ENCODE assay signal across 16 cellular contexts in genomic region chr9:20593551-20593950, GRCh38. TPM values are rescaled to one million over a fixed set of nuclear protein-coding genes. Genes with fewer than 3 reads are reported as not detected.
DNase-seq lines count a peak whose midpoint lies in the region; TF ChIP-seq lines count a peak whose summit lies in the region.
"Had no signal": no experiment of that assay in that cellular context is flagged by ENCODE, and none has a peak within 500 bp of the region (broad histone marks: within the 10 kb centered on the region; RNA-seq: fewer than 3 reads in every experiment).

No MANE protein-coding gene starts in this region.

- in situ Hi-C loops in GM23248 (cut with MboI) = no loop called here

- peaks cover 29% of the 10 kb centered on the region for H3K4me1 ChIP-seq in GM23248 (ENCODE audit: insufficient read depth)
- H3K4me1 ChIP-seq: right lobe of liver, testis had no signal

- H4K20me1 ChIP-seq in GM23248 (ENCODE audit: insufficient read depth) = no peaks in the 10 kb centered on the region

- H3K9me3 ChIP-seq in GM23248 (ENCODE audit: low read depth) = no peaks in the 10 kb centered on the region
- H3K9me3 ChIP-seq: esophagus muscularis mucosa, right lobe of liver, testis had no signal

- no peak overlapping the region for H3K9ac ChIP-seq in GM23248

- no peaks in the 10 kb centered on the region for H3K27me3 ChIP-seq in GM23248 (replicated peaks; ENCODE audit: insufficient read depth)
- H3K27me3 ChIP-seq: esophagus muscularis mucosa, right lobe of liver, testis had no signal

- peak overlapping the region; percentile 19 for H3K27ac ChIP-seq in GM23248
- H3K27ac ChIP-seq: esophagus muscularis mucosa, right lobe of liver, testis had no signal

- H3K4me3 ChIP-seq in GM23248 = no peak overlapping the region
- H3K4me3 ChIP-seq: esophagus muscularis mucosa, right lobe of liver, testis had no signal

- no peaks in the 10 kb centered on the region for H3K36me3 ChIP-seq in GM23248 (ENCODE audit: low read depth)
- H3K36me3 ChIP-seq: esophagus muscularis mucosa, right lobe of liver had no signal

- H3K9me2 ChIP-seq in GM23248 (ENCODE audit: insufficient read depth) = no peaks in the 10 kb centered on the region

- POLR2A ChIA-PET in HEK293T (lab: Yijun Ruan, JAX) = no interaction called here

- CTCF ChIA-PET in HEK293T (lab: Yijun Ruan, JAX) = no interaction called here

- peaks cover 22% of the 10 kb centered on the region for H3F3A ChIP-seq in GM23248 (ENCODE audit: insufficient read depth)

- DNase-seq in GM23248 = peak; percentile 73
- peak; percentile 76 for DNase-seq in astrocyte of the hippocampus (ENCODE audit: low read depth, low spot score)
- peak; percentile 78 for DNase-seq in globus pallidus (ENCODE audit: low spot score)
- peak; percentile 81 for DNase-seq in superior temporal gyrus (ENCODE audit: extremely low spot score)
- no peak for DNase-seq in HEK293T (ENCODE audit: extremely low spot score)
- no peak for DNase-seq in cerebellum (ENCODE audit: low spot score)
- no peak for DNase-seq in D341Med (ENCODE audit: low spot score)
- DNase-seq: activated CD4-positive, alpha-beta T cell treated with anti-CD3 and anti-CD28 coated beads, Interleukin-2, amount 10 ng/mL, durations not matched to agents 7 days and 5 days; Calu3; naive B cell; NCI-H1092; NCI-H446; right lobe of liver; T1000; testis had no signal

- WGBS in GM23248 (ENCODE audit: low coverage in 1 of 2, low lambda C conversion rate in 2 of 2, missing lambda C conversion rate in 2 of 2), 2 experiments = 8 to 14% methylated on average over 2 of the region's 2 CpGs

- H3K4me2 ChIP-seq in GM23248 (ENCODE audit: unreplicated experiment) = peak overlapping the region; percentile 11

- H2AFZ ChIP-seq in GM23248 = no peak overlapping the region

- peaks cover 56% of the 10 kb centered on the region for H3K79me2 ChIP-seq in GM23248 (ENCODE audit: insufficient read depth)

TF ChIP-seq in HEK293T, 16 proteins besides CTCF, POLR2A, EP300 and RAD21:
- TF ChIP-seq ZNF384 (IDR thresholded peaks at IDR 0.05) = no peak
- no peak for TF ChIP-seq L3MBTL2 (conservative IDR thresholded peaks at IDR 0.05)
- TF ChIP-seq, protein P1, sequence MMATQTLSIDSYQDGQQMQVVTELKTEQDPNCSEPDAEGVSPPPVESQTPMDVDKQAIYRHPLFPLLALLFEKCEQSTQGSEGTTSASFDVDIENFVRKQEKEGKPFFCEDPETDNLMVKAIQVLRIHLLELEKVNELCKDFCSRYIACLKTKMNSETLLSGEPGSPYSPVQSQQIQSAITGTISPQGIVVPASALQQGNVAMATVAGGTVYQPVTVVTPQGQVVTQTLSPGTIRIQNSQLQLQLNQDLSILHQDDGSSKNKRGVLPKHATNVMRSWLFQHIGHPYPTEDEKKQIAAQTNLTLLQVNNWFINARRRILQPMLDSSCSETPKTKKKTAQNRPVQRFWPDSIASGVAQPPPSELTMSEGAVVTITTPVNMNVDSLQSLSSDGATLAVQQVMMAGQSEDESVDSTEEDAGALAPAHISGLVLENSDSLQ (IDR thresholded peaks at IDR 0.05) = no peak
- no peak for TF ChIP-seq ARNT (IDR thresholded peaks at IDR 0.05)
- TF ChIP-seq TARDBP (IDR thresholded peaks at IDR 0.05) = no peak
- no peak for TF ChIP-seq LEF1 (IDR thresholded peaks at IDR 0.05; ENCODE audit: borderline replicate concordance)
- no peak for TF ChIP-seq NFRKB (IDR thresholded peaks at IDR 0.05)
- TF ChIP-seq BHLHE40 (IDR thresholded peaks at IDR 0.05; ENCODE audit: borderline replicate concordance) = no peak
- no peak for TF ChIP-seq SP1 (IDR thresholded peaks at IDR 0.05)
- TF ChIP-seq SUZ12 (IDR thresholded peaks at IDR 0.05) = no peak
- TF ChIP-seq HDGF (IDR thresholded peaks at IDR 0.05; ENCODE audit: borderline replicate concordance) = no peak
- no peak for TF ChIP-seq ELF4 (IDR thresholded peaks at IDR 0.05)
- TF ChIP-seq FOXK2 (IDR thresholded peaks at IDR 0.05) = no peak
- no peak for TF ChIP-seq CTBP1 (IDR thresholded peaks at IDR 0.05; ENCODE audit: borderline replicate concordance)
- no peak for TF ChIP-seq FOXA1 (IDR thresholded peaks at IDR 0.05)
- no peak for TF ChIP-seq FOXM1 (IDR thresholded peaks at IDR 0.05; ENCODE audit: borderline replicate concordance)

RNA-seq across cellular contexts. Expression of gene MLLT3, which starts 28.7 kb away (rescaled TPM):
- 11.9 and 12.1 TPM in 2 replicates for total RNA-seq in GM23248 (2014; rRNA removed; shearing (Covaris generic))
- polyA plus RNA-seq in GM23248 (2016; fragmentation: Nextera tagmentation; extraction: Ambion mirVana) = 7.1 and 7.5 TPM in 2 replicates
- total RNA-seq in cerebellum = 63.4 TPM

Comparison
In these comparisons a context has a peak if more than half of its experiments do, and no peak if none do; other contexts are left out.
1. DNase-seq: peak in GM23248 (single experiment), astrocyte of the hippocampus (single experiment), globus pallidus (single experiment) and superior temporal gyrus (single experiment); none in HEK293T (single experiment), cerebellum (single experiment) and D341Med (single experiment).